ENCODE assay signal across 28 cellular contexts in genomic region chr4:89312066-89312465, GRCh38. TPM values are rescaled to one million over a fixed set of nuclear protein-coding genes. Genes with fewer than 3 reads are reported as not detected.
DNase-seq lines count a peak whose midpoint lies in the region; ATAC-seq and TF ChIP-seq lines count a peak whose summit lies in the region.
"Had no signal": no experiment of that assay in that cellular context is flagged by ENCODE, and none has a peak within 500 bp of the region (broad histone marks: within the 10 kb centered on the region; RNA-seq: fewer than 3 reads in every experiment).

No MANE protein-coding gene starts in this region.

- no peak for TF ChIP-seq CTCF in MCF 10A (IDR thresholded peaks at IDR 0.05; ENCODE audit: unreplicated experiment)
- TF ChIP-seq CTCF in breast epithelium (IDR thresholded peaks at IDR 0.05): no peak
- no peak for TF ChIP-seq CTCF in WERI-Rb-1 (IDR thresholded peaks at IDR 0.05; ENCODE audit: low read depth, low read length)

- H3K27ac ChIP-seq in breast epithelium (no peak overlapping the region), WERI-Rb-1 (peak overlapping the region; percentile 49)
- H3K27ac ChIP-seq: BLaER1, HL-60, KMS-11, RWPE1 had no signal

- H3K36me3 ChIP-seq in breast epithelium (no peaks in the 10 kb centered on the region), WERI-Rb-1 (peaks cover 2% of the 10 kb centered on the region; the same call in 1 of the 2 replicates)
- H3K36me3 ChIP-seq: BLaER1 had no signal

- H3K4me3 ChIP-seq in breast epithelium: no peak overlapping the region
- H3K4me3 ChIP-seq in WERI-Rb-1 (ENCODE audit: low read depth, low read length): no peak overlapping the region
- H3K4me3 ChIP-seq: BLaER1 had no signal

- intact Hi-C loops in MCF 10A (cut with micrococcal nuclease) (no loop called here), breast epithelium (cut with DNase I; ENCODE audit: low total_unique reads) (no loop called here)

- TF ChIP-seq POLR2A in breast epithelium (IDR thresholded peaks at IDR 0.05): no peak

- H3K9me3 Mint-ChIP-seq in MCF 10A (ENCODE audit: unreplicated experiment): no peaks in the 10 kb centered on the region
- H3K9me3 Mint-ChIP-seq: IgD-negative memory B cell had no signal

- no peaks in the 10 kb centered on the region for H3K36me3 Mint-ChIP-seq in MCF 10A (ENCODE audit: insufficient read depth, unreplicated experiment)
- H3K36me3 Mint-ChIP-seq: CD4-positive, CD25-positive, alpha-beta regulatory T cell; IgD-negative memory B cell had no signal

- H3K27me3 ChIP-seq in breast epithelium: no peaks in the 10 kb centered on the region
- H3K27me3 ChIP-seq in WERI-Rb-1 (ENCODE audit: insufficient read depth, low read depth, severe bottlenecking): no peaks in the 10 kb centered on the region

- H3K9me3 ChIP-seq in breast epithelium (no peaks in the 10 kb centered on the region), WERI-Rb-1 (ENCODE audit: severe bottlenecking) (no peaks in the 10 kb centered on the region)
- H3K9me3 ChIP-seq: BLaER1 had no signal

- DNase-seq in MCF 10A (ENCODE audit: unreplicated experiment) (peak; percentile 24), breast epithelium (ENCODE audit: low spot score in 2 of 2) (no peak), WERI-Rb-1 (no peak), fibroblast of gingiva (ENCODE audit: low read depth) (peak; percentile 44), stromal cell of bone marrow (ENCODE audit: low read depth) (peak; percentile 25), NCI-H82 (lab: John Stamatoyannopoulos, UW) (no peak)
- DNase-seq in activated effector memory CD4-positive, alpha-beta T cell treated with anti-CD3 and anti-CD28 coated beads, Interleukin-2, amount 50 U/mL, for 16 hours: no peak
- DNase-seq: 8988T; ACHN; CD4-positive, CD25-positive, alpha-beta regulatory T cell; DMS153; NCI-H1092; NCI-H1417 treated with DMSO at 0.1 percent for 48 hours; NCI-H1694 treated with DMSO at 0.1 percent for 48 hours; NCI-H2081 treated with DMSO at 0.1 percent for 48 hours; NCI-H2171; NCI-H345; NCI-H524 treated with DMSO at 0.1 percent for 48 hours; NCI-H774; SHP77 had no signal

- no TSS peak for BruUV-seq in MCF 10A (replicated peaks; lab: Mats Ljungman, UMichigan)

- CTCF ChIA-PET in MCF 10A (lab: Yijun Ruan, JAX): interaction anchor here (1.8 kb wide), 1 partner anchor 86 kb away, joined by 4 read pairs; no protein-coding TSS in a partner anchor

- H3K4me1 Mint-ChIP-seq in MCF 10A (ENCODE audit: insufficient read depth, unreplicated experiment): peaks cover 17% of the 10 kb centered on the region

- ATAC-seq in HG02852 (IDR thresholded peaks at IDR 0.05; ENCODE audit: unreplicated experiment): no peak
- ATAC-seq: HCT116, Panc1 had no signal

- no peak overlapping the region for H3K27ac Mint-ChIP-seq in MCF 10A (ENCODE audit: low read depth, unreplicated experiment)
- H3K27ac Mint-ChIP-seq: CD4-positive, CD25-positive, alpha-beta regulatory T cell had no signal

- no peaks in the 10 kb centered on the region for H3K4me1 ChIP-seq in breast epithelium

- H3K4me3 Mint-ChIP-seq in MCF 10A (ENCODE audit: unreplicated experiment): no peak overlapping the region
- H3K4me3 Mint-ChIP-seq: IgD-negative memory B cell had no signal

- POLR2A ChIA-PET in MCF 10A (lab: Yijun Ruan, JAX): no interaction called here

- no peaks in the 10 kb centered on the region for H3K27me3 Mint-ChIP-seq in MCF 10A (ENCODE audit: insufficient read depth, unreplicated experiment)
- H3K27me3 Mint-ChIP-seq: CD4-positive, CD25-positive, alpha-beta regulatory T cell had no signal

RNA-seq across cellular contexts. Expression of gene GPRIN3, which starts 4.5 kb away (rescaled TPM):
- total RNA-seq in MCF 10A (2022) (not detected in 2 replicates), breast epithelium (10 to 100 TPM in 1 of 3 donors, 1 to 10 TPM in 2; 3.3 to 13.2 (median 4.0) TPM)

Comparison
In these comparisons a context has a peak if more than half of its experiments do, and no peak if none do; other contexts are left out.
1. DNase-seq: peak in MCF 10A (single experiment), fibroblast of gingiva (single experiment) and stromal cell of bone marrow (single experiment); none in breast epithelium (0 of 2), WERI-Rb-1 (single experiment), activated effector memory CD4-positive, alpha-beta T cell treated with anti-CD3 and anti-CD28 coated beads, Interleukin-2, amount 50 U/mL, for 16 hours (single experiment) and NCI-H82 (single experiment).